Comparison of ENCODE assay signal across 8 cellular contexts in the genomic region with DNA sequence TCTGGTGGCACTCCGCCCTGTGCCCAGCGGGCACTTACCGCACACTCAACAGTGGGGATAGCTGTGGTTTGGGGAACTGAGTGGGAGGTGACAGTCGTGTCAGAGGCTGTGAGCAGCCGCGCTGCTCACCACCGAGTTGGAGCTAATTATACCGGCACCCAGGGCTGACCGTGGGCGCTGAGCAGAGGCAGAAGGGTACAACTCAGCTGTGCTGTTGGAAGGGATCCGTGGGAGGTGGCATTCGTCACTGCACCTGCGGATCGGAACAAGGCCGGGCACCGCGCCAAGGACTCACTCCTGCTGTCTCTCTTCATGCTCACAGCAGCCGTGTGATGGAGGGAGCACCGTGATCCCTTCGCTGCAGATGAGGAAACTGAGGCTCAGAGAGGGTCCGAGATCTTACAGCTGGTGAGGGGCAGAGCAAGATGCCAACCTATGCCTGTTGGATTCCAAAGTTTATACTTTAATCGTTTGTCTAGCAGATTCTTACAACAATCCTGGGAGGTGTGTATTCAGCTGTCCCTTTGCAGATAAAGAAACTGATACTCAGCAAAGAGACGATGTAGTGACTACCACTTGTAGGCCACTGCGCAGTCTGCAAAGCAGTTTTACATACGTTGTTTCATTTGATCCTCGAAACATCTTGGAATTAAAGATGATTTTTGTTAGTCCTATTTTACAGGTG. TPM values are rescaled to one million over a fixed set of nuclear protein-coding genes. Genes with fewer than 3 reads are reported as not detected.
DNase-seq lines count a peak whose midpoint lies in the region; ATAC-seq and TF ChIP-seq lines count a peak whose summit lies in the region.

No MANE protein-coding gene starts in this region.

- H3K27me3 ChIP-seq in Caco-2 (replicated peaks; ENCODE audit: control insufficient read depth, insufficient read depth, low read length) (no peaks in the 10 kb centered on the region), SU-DHL-6 (ENCODE audit: low read length) (no peaks in the 10 kb centered on the region), iPS-15b (ENCODE audit: control insufficient read depth, insufficient read depth, low read length) (peaks cover 11% of the 10 kb centered on the region)

- POLR2A ChIA-PET in Caco-2 (lab: Charles Lee) (interaction anchor here (0.6 to 2.6 kb wide), 4 partner anchors 20 to 58 kb away, joined by 4 to 51 read pairs (median 9); no protein-coding TSS in a partner anchor), HEK293T (lab: Yijun Ruan, JAX) (interaction anchor here (1.2 to 1.3 kb wide), 2 partner anchors 26 to 31 kb away, joined by 3 read pairs; no protein-coding TSS in a partner anchor)

- H3K9me3 ChIP-seq in Caco-2: no peaks in the 10 kb centered on the region
- no peaks in the 10 kb centered on the region for H3K9me3 ChIP-seq in SU-DHL-6 (ENCODE audit: insufficient read depth, low read length)
- H3K9me3 ChIP-seq in iPS-15b (ENCODE audit: control insufficient read depth, insufficient read depth, low read length): no peaks in the 10 kb centered on the region

- TF ChIP-seq CTCF in Caco-2 (IDR thresholded peaks at IDR 0.05; ENCODE audit: insufficient read depth in 1 of 2, low read depth in 1 of 2, low read length in 1 of 2, severe bottlenecking in 1 of 2, unreplicated experiment in 1 of 2) (no peak), SU-DHL-6 (IDR thresholded peaks at IDR 0.05; ENCODE audit: insufficient read depth, low read length, poor library complexity, severe bottlenecking) (no peak)

- intact Hi-C loops in Caco-2 (cut with micrococcal nuclease; ENCODE audit: unreplicated experiment): loop anchor here (1.0 to 2.0 kb wide), 3 partner anchors 14 to 52 kb away; no protein-coding TSS in a partner anchor

- H3K36me3 Mint-ChIP-seq in Caco-2 (ENCODE audit: insufficient read depth, unreplicated experiment): peaks cover 7% of the 10 kb centered on the region
- H3K36me3 Mint-ChIP-seq in activated naive CD8-positive, alpha-beta T cell treated with anti-CD3 and anti-CD28 coated beads, Interleukin-2, amount 50 U/mL, for 24 hours (ENCODE audit: low read depth): no peaks in the 10 kb centered on the region

- no peaks in the 10 kb centered on the region for H3K9me2 ChIP-seq in SU-DHL-6 (replicated peaks; ENCODE audit: insufficient read depth, low read length)

- peak overlapping the region; percentile 82 for H3K4me3 Mint-ChIP-seq in Caco-2 (ENCODE audit: unreplicated experiment)
- peak overlapping the region; percentile 83 for H3K4me3 Mint-ChIP-seq in activated naive CD8-positive, alpha-beta T cell treated with anti-CD3 and anti-CD28 coated beads, Interleukin-2, amount 50 U/mL, for 24 hours

- H3K9ac ChIP-seq in SU-DHL-6 (ENCODE audit: low read length) (peak overlapping the region; percentile 66), iPS-15b (ENCODE audit: low read depth, low read length) (peak overlapping the region; percentile 39)

- DNase-seq in Caco-2: peak in 1 of 2 experiments; percentile 36
- DNase-seq in KG1 (lab: John Stamatoyannopoulos, UW): peak; percentile 46
- peak; percentile 88 for DNase-seq in activated naive CD8-positive, alpha-beta T cell treated with anti-CD3 and anti-CD28 coated beads, Interleukin-2, amount 50 U/mL, for 24 hours
- peak; percentile 6 for DNase-seq in smooth muscle cell of the brain vasculature (ENCODE audit: low read depth, low spot score)
- no peak for DNase-seq in HEK293T (ENCODE audit: extremely low spot score)

- no peaks in the 10 kb centered on the region for H4K20me1 ChIP-seq in SU-DHL-6 (ENCODE audit: low read depth, low read length)

- no peaks in the 10 kb centered on the region for H3K9me3 Mint-ChIP-seq in Caco-2 (ENCODE audit: unreplicated experiment)
- no peaks in the 10 kb centered on the region for H3K9me3 Mint-ChIP-seq in activated naive CD8-positive, alpha-beta T cell treated with anti-CD3 and anti-CD28 coated beads, Interleukin-2, amount 50 U/mL, for 24 hours

- H3K36me3 ChIP-seq in Caco-2 (ENCODE audit: control insufficient read depth, insufficient read depth, low read length) (no peaks in the 10 kb centered on the region), SU-DHL-6 (ENCODE audit: low read length) (no peaks in the 10 kb centered on the region), iPS-15b (ENCODE audit: control insufficient read depth, insufficient read depth, low read length) (no peaks in the 10 kb centered on the region)

- peak; percentile 35 for ATAC-seq in GM21576 (IDR thresholded peaks at IDR 0.05; ENCODE audit: unreplicated experiment)
- ATAC-seq in activated naive CD8-positive, alpha-beta T cell treated with anti-CD3 and anti-CD28 coated beads, Interleukin-2, amount 50 U/mL, for 24 hours: peak; percentile 82

- H3K4me1 ChIP-seq in Caco-2: peaks cover 23% of the 10 kb centered on the region
- H3K4me1 ChIP-seq in iPS-15b (ENCODE audit: control insufficient read depth, insufficient read depth, low read length): no peaks in the 10 kb centered on the region

- CTCF ChIA-PET in Caco-2 (lab: Charles Lee) (interaction anchor here (0.5 to 1.7 kb wide), 13 partner anchors 15 to 636 kb away, joined by 3 to 23 read pairs (median 4); partner anchors contain the start of gene CDH22), HEK293T (lab: Yijun Ruan, JAX) (no interaction called here)

- H3K27ac Mint-ChIP-seq in Caco-2 (ENCODE audit: unreplicated experiment): peak overlapping the region; percentile 79
- peak overlapping the region; percentile 89 for H3K27ac Mint-ChIP-seq in activated naive CD8-positive, alpha-beta T cell treated with anti-CD3 and anti-CD28 coated beads, Interleukin-2, amount 50 U/mL, for 24 hours

- peaks cover 4% of the 10 kb centered on the region for H3K27me3 Mint-ChIP-seq in Caco-2 (ENCODE audit: insufficient read depth, unreplicated experiment)
- no peaks in the 10 kb centered on the region for H3K27me3 Mint-ChIP-seq in activated naive CD8-positive, alpha-beta T cell treated with anti-CD3 and anti-CD28 coated beads, Interleukin-2, amount 50 U/mL, for 24 hours

- H3F3A ChIP-seq in SU-DHL-6 (ENCODE audit: insufficient read depth): no peaks in the 10 kb centered on the region

- peaks cover 7% of the 10 kb centered on the region; the same call in 1 of the 2 replicates for H3K79me2 ChIP-seq in SU-DHL-6 (ENCODE audit: insufficient read depth, low read length)

- BruUV-seq in Caco-2 (replicated peaks; lab: Mats Ljungman, UMichigan): no TSS peak

- peaks cover 8% of the 10 kb centered on the region for H3K4me1 Mint-ChIP-seq in Caco-2 (ENCODE audit: low read depth, unreplicated experiment)
- peaks cover 61% of the 10 kb centered on the region for H3K4me1 Mint-ChIP-seq in activated naive CD8-positive, alpha-beta T cell treated with anti-CD3 and anti-CD28 coated beads, Interleukin-2, amount 50 U/mL, for 24 hours

- H3K4me2 ChIP-seq in SU-DHL-6 (ENCODE audit: low read depth, low read length, poor library complexity, severe bottlenecking): peak overlapping the region; percentile 63

- peak overlapping the region; percentile 55 for H3K4me3 ChIP-seq in Caco-2 (ENCODE audit: low read depth, low read length)
- H3K4me3 ChIP-seq in SU-DHL-6 (ENCODE audit: insufficient read depth, low read length, poor library complexity, severe bottlenecking): peak overlapping the region; percentile 40
- H3K4me3 ChIP-seq in iPS-15b (ENCODE audit: low read depth, low read length): peak overlapping the region; percentile 81

- H3K27ac ChIP-seq in SU-DHL-6 (ENCODE audit: low read depth, low read length): no peak overlapping the region

- H2AFZ ChIP-seq in SU-DHL-6 (ENCODE audit: low read depth, low read length, severe bottlenecking): peak overlapping the region; percentile 85

TF ChIP-seq in HEK293T, 16 proteins besides CTCF, POLR2A, EP300 and RAD21:
- no peak for TF ChIP-seq ARNT (IDR thresholded peaks at IDR 0.05)
- no peak for TF ChIP-seq HDGF (IDR thresholded peaks at IDR 0.05; ENCODE audit: borderline replicate concordance)
- no peak for TF ChIP-seq BHLHE40 (IDR thresholded peaks at IDR 0.05; ENCODE audit: borderline replicate concordance)
- no peak for TF ChIP-seq FOXM1 (IDR thresholded peaks at IDR 0.05; ENCODE audit: borderline replicate concordance)
- no peak for TF ChIP-seq L3MBTL2 (conservative IDR thresholded peaks at IDR 0.05)
- no peak for TF ChIP-seq SUZ12 (IDR thresholded peaks at IDR 0.05)
- TF ChIP-seq ELF4 (IDR thresholded peaks at IDR 0.05): no peak
- TF ChIP-seq PKNOX1 (IDR thresholded peaks at IDR 0.05): no peak
- TF ChIP-seq LEF1 (IDR thresholded peaks at IDR 0.05; ENCODE audit: borderline replicate concordance): no peak
- TF ChIP-seq NFRKB (IDR thresholded peaks at IDR 0.05): no peak
- no peak for TF ChIP-seq ZNF384 (IDR thresholded peaks at IDR 0.05)
- no peak for TF ChIP-seq FOXK2 (IDR thresholded peaks at IDR 0.05)

RNA-seq across cellular contexts. Expression of gene ELMO2, which starts 0.7 kb away (rescaled TPM):
- total RNA-seq in Caco-2 (2022): 75.0 and 82.4 TPM in 2 replicates
